9 cellular contexts compared by ENCODE assay signal in genomic region chr6:130223508-130223907, GRCh38. TPM values are rescaled to one million over a fixed set of nuclear protein-coding genes. Genes with fewer than 3 reads are reported as not detected.
DNase-seq lines count a peak whose midpoint lies in the region; ATAC-seq lines count a peak whose summit lies in the region.
"Had no signal": no experiment of that assay in that cellular context is flagged by ENCODE, and none has a peak within 500 bp of the region (broad histone marks: within the 10 kb centered on the region; RNA-seq: fewer than 3 reads in every experiment).

No MANE protein-coding gene starts in this region.

- H3K4me3 Mint-ChIP-seq in activated T-cell treated with anti-CD3 and anti-CD28 coated beads, Interleukin-2, amount 50 U/mL, for 24 hours = no peak overlapping the region

- peaks cover 0 to 24% (median 9%) of the 10 kb centered on the region in 10 experiments; a peak in 14 of 20 replicates for H3K4me1 ChIP-seq in BLaER1 treated with 17β-estradiol and CSF1 and Interleukin-3, amounts not matched to agents 10 nM and 100 nM

- peaks cover 36% of the 10 kb centered on the region for H3K4me1 Mint-ChIP-seq in activated T-cell treated with anti-CD3 and anti-CD28 coated beads, Interleukin-2, amount 50 U/mL, for 24 hours (ENCODE audit: low read depth)

- H4K20me1 ChIP-seq in BLaER1 treated with 17β-estradiol and CSF1 and Interleukin-3, amounts not matched to agents 10 nM and 100 nM = no peaks in the 10 kb centered on the region

- ATAC-seq in GM21381 (IDR thresholded peaks at IDR 0.05; ENCODE audit: unreplicated experiment) = peak; percentile 100

- H3K9me3 Mint-ChIP-seq in activated T-cell treated with anti-CD3 and anti-CD28 coated beads, Interleukin-2, amount 50 U/mL, for 24 hours = peaks cover 5% of the 10 kb centered on the region

- peak; percentile 26 for DNase-seq in HT1080 (ENCODE audit: low read depth)
- DNase-seq in activated T-cell treated with anti-CD3 and anti-CD28 coated beads, Interleukin-2, amount 50 U/mL, for 24 hours = peak; percentile 60
- DNase-seq in stimulated activated CD4-positive, alpha-beta T cell treated with anti-CD3 and anti-CD28 coated beads, Interleukin-1b, Interleukin-23, amount 100 ng/mL, for 24 hours (ENCODE audit: low read depth in 4 of 4, low spot score in 1 of 4) = peak; percentile 9 to 48 (median 31)
- DNase-seq in NCI-H1105 treated with DMSO at 0.1 percent for 48 hours (lab: John Stamatoyannopoulos, UW) = no peak
- DNase-seq in AG08395 (ENCODE audit: low spot score) = no peak
- DNase-seq in Kasumi-1 (lab: John Stamatoyannopoulos, UW) = no peak

- H3K27me3 Mint-ChIP-seq in activated T-cell treated with anti-CD3 and anti-CD28 coated beads, Interleukin-2, amount 50 U/mL, for 24 hours = no peaks in the 10 kb centered on the region

- no peak overlapping the region for H3K9ac ChIP-seq in BLaER1 treated with 17β-estradiol and CSF1 and Interleukin-3, amounts not matched to agents 10 nM and 100 nM

- H3K27ac ChIP-seq in BLaER1 treated with 17β-estradiol and CSF1 and Interleukin-3, amounts not matched to agents 10 nM and 100 nM = no peak overlapping the region

- no peaks in the 10 kb centered on the region for H3K36me3 ChIP-seq in BLaER1 treated with 17β-estradiol and CSF1 and Interleukin-3, amounts not matched to agents 10 nM and 100 nM

- no peaks in the 10 kb centered on the region for H3K27me3 ChIP-seq in BLaER1 treated with 17β-estradiol and CSF1 and Interleukin-3, amounts not matched to agents 10 nM and 100 nM

- peaks cover 34 to 74% (median 53%) of the 10 kb centered on the region in 11 experiments for H3K9me3 ChIP-seq in BLaER1 treated with 17β-estradiol and CSF1 and Interleukin-3, amounts not matched to agents 10 nM and 100 nM (replicated peaks in 1 of 11)

- H3K4me2 ChIP-seq in BLaER1 treated with 17β-estradiol and CSF1 and Interleukin-3, amounts not matched to agents 10 nM and 100 nM = peak overlapping the region in 8 of 11 experiments; percentile 15 to 67 (median 37); a peak in 12 of 22 replicates

- H3K4me3 ChIP-seq in BLaER1 treated with 17β-estradiol and CSF1 and Interleukin-3, amounts not matched to agents 10 nM and 100 nM = no peak overlapping the region; a peak in 1 of 20 replicates

- no peaks in the 10 kb centered on the region for H3K36me3 Mint-ChIP-seq in activated T-cell treated with anti-CD3 and anti-CD28 coated beads, Interleukin-2, amount 50 U/mL, for 24 hours (ENCODE audit: low read depth)

- H3K27ac Mint-ChIP-seq in activated T-cell treated with anti-CD3 and anti-CD28 coated beads, Interleukin-2, amount 50 U/mL, for 24 hours = peak overlapping the region; percentile 61

RNA-seq across cellular contexts. Expression of gene SAMD3, which starts 0.8 kb away (rescaled TPM):
- 3.8 and 5.0 TPM in 2 replicates for total RNA-seq in HT1080 (2014; rRNA removed; shearing (Covaris generic))
- 0.17 and 0.23 TPM in 2 replicates for polyA plus RNA-seq in HT1080 (2015; cell fraction: cytosol; rRNA removed)
- polyA plus RNA-seq in HT1080 (2015; cell fraction: nucleus; rRNA removed) = 0.43 and 0.77 TPM in 2 replicates
- polyA plus RNA-seq: aorta had no signal

Comparison
In these comparisons a context has a peak if more than half of its experiments do, and no peak if none do; other contexts are left out.
1. DNase-seq: peak in HT1080 (single experiment), activated T-cell treated with anti-CD3 and anti-CD28 coated beads, Interleukin-2, amount 50 U/mL, for 24 hours (single experiment) and stimulated activated CD4-positive, alpha-beta T cell treated with anti-CD3 and anti-CD28 coated beads, Interleukin-1b, Interleukin-23, amount 100 ng/mL, for 24 hours (4 of 4); none in NCI-H1105 treated with DMSO at 0.1 percent for 48 hours (single experiment), AG08395 (single experiment) and Kasumi-1 (0 of 2).